ENCODE assay signal across 8 cellular contexts in genomic region chr17:74987909-74988711, GRCh38. TPM values are rescaled to one million over a fixed set of nuclear protein-coding genes. Genes with fewer than 3 reads are reported as not detected.
DNase-seq lines count a peak whose midpoint lies in the region; ATAC-seq and TF ChIP-seq lines count a peak whose summit lies in the region.

No MANE protein-coding gene starts in this region.

- H3K9me3 ChIP-seq in ES-I3 (ENCODE audit: control insufficient read depth, insufficient read depth, low read length) (no peaks in the 10 kb centered on the region), GM23248 (ENCODE audit: low read depth) (no peaks in the 10 kb centered on the region), MG63 (no peaks in the 10 kb centered on the region), muscle layer of colon (ENCODE audit: low read length) (no peaks in the 10 kb centered on the region), transverse colon (no peaks in the 10 kb centered on the region)

- in situ Hi-C loops in GM23248 (cut with MboI), result no loop called here
- in situ Hi-C loops in transverse colon (cut with MboI; ENCODE audit: low pct_ligation_motif_present in 1 of 4, low pct_unique_long_range_greater_than_20kb in 1 of 4, low sequenced_read_pairs in 3 of 4), result no loop called here

- H3K9ac ChIP-seq in ES-I3 (ENCODE audit: low read depth, low read length) (peak overlapping the region; percentile 78), GM23248 (peak overlapping the region; percentile 100), muscle layer of colon (ENCODE audit: low read length) (peak overlapping the region; percentile 99)

- DNase-seq in GM23248, result peak; percentile 92
- DNase-seq in MG63, result peak; percentile 77
- DNase-seq in activated CD8-positive, alpha-beta memory T cell treated with anti-CD3 and anti-CD28 coated beads, Interleukin-2, amount 10 ng/mL, durations not matched to agents 7 days and 5 days, result no peak
- DNase-seq in fibroblast of mammary gland (ENCODE audit: low read depth), result peak; percentile 72
- DNase-seq in transverse colon, result peak; percentile 78
- no peak for DNase-seq in KG1 (lab: John Stamatoyannopoulos, UW)

- peak overlapping the region; percentile 71 for H2AFZ ChIP-seq in GM23248

- H3K27ac ChIP-seq in GM23248 (peak overlapping the region; percentile 100), muscle layer of colon (ENCODE audit: low read depth, low read length) (peak overlapping the region; percentile 99), transverse colon (peak overlapping the region; percentile 87 to 96 (median 96))

- CTCF ChIA-PET in activated CD8-positive, alpha-beta memory T cell treated with anti-CD3 and anti-CD28 coated beads, Interleukin-2, amount 10 ng/mL, durations not matched to agents 7 days and 5 days (lab: Charles Lee), result interaction anchor here (1.0 to 4.4 kb wide), 12 partner anchors 9 to 201 kb away, joined by 3 to 40 read pairs (median 3); partner anchors contain the start of genes HID1 and MRPL58

- H4K20me1 ChIP-seq in GM23248 (ENCODE audit: insufficient read depth), result no peaks in the 10 kb centered on the region

- H3K27me3 ChIP-seq in GM23248 (replicated peaks; ENCODE audit: insufficient read depth) (no peaks in the 10 kb centered on the region), MG63 (no peaks in the 10 kb centered on the region), muscle layer of colon (ENCODE audit: control insufficient read depth in 1 of 2, insufficient read depth in 2 of 2, low read length in 2 of 2) (no peaks in the 10 kb centered on the region), transverse colon (no peaks in the 10 kb centered on the region)

- peak overlapping the region; percentile 42 for H3K4me3 Mint-ChIP-seq in activated CD8-positive, alpha-beta memory T cell treated with anti-CD3 and anti-CD28 coated beads, Interleukin-2, amount 10 ng/mL, durations not matched to agents 7 days and 5 days

- intact Hi-C loops in transverse colon (cut with DNase I; ENCODE audit: low total_unique reads), result no loop called here

- TF ChIP-seq POLR2A in transverse colon (IDR thresholded peaks at IDR 0.05), result peak; percentile 47

- TF ChIP-seq EP300 in transverse colon (IDR thresholded peaks at IDR 0.05; ENCODE audit: low read depth), result no peak

- peaks cover 13% of the 10 kb centered on the region for H3K4me1 Mint-ChIP-seq in activated CD8-positive, alpha-beta memory T cell treated with anti-CD3 and anti-CD28 coated beads, Interleukin-2, amount 10 ng/mL, durations not matched to agents 7 days and 5 days

- no peaks in the 10 kb centered on the region for H3K36me3 ChIP-seq in ES-I3 (ENCODE audit: insufficient read depth, low read length)
- no peaks in the 10 kb centered on the region for H3K36me3 ChIP-seq in GM23248 (ENCODE audit: low read depth)
- no peaks in the 10 kb centered on the region for H3K36me3 ChIP-seq in MG63
- no peaks in the 10 kb centered on the region for H3K36me3 ChIP-seq in muscle layer of colon (ENCODE audit: insufficient read depth, low read length)
- no peaks in the 10 kb centered on the region for H3K36me3 ChIP-seq in transverse colon

- no peak for TF ChIP-seq CTCF in fibroblast of mammary gland (conservative IDR thresholded peaks at IDR 0.05; ENCODE audit: control insufficient read depth, insufficient read depth, low read depth, low read length)
- peak; percentile 15 to 39 (median 31) for TF ChIP-seq CTCF in transverse colon (IDR thresholded peaks at IDR 0.05)

- peaks cover 46% of the 10 kb centered on the region for H3K79me2 ChIP-seq in GM23248 (ENCODE audit: insufficient read depth)

- H3K4me1 ChIP-seq in ES-I3 (ENCODE audit: insufficient read depth, low read length) (peaks cover 7% of the 10 kb centered on the region; the same call in 1 of the 2 replicates), GM23248 (ENCODE audit: insufficient read depth) (peaks cover 19% of the 10 kb centered on the region), muscle layer of colon (ENCODE audit: insufficient read depth, low read length) (peaks cover 25% of the 10 kb centered on the region), transverse colon (peaks cover 0 to 31% (median 15%) of the 10 kb centered on the region in 4 donors)

- WGBS in GM23248 (ENCODE audit: low coverage in 1 of 2, low lambda C conversion rate in 2 of 2, missing lambda C conversion rate in 2 of 2), 2 experiments, result 0 to 1% methylated on average over 63 to 70 of the region's 76 CpGs
- WGBS in transverse colon (ENCODE audit: low coverage in 1 of 2), 2 donors, result 2% methylated on average over 68 of the region's 76 CpGs; no CpG with 5 or more reads in 1 of the 2 donors

- H3K27ac Mint-ChIP-seq in activated CD8-positive, alpha-beta memory T cell treated with anti-CD3 and anti-CD28 coated beads, Interleukin-2, amount 10 ng/mL, durations not matched to agents 7 days and 5 days, result no peak overlapping the region

- no peaks in the 10 kb centered on the region for H3K36me3 Mint-ChIP-seq in activated CD8-positive, alpha-beta memory T cell treated with anti-CD3 and anti-CD28 coated beads, Interleukin-2, amount 10 ng/mL, durations not matched to agents 7 days and 5 days

- H3F3A ChIP-seq in GM23248 (ENCODE audit: insufficient read depth), result peaks cover 21% of the 10 kb centered on the region

- H3K9me2 ChIP-seq in GM23248 (ENCODE audit: insufficient read depth), result no peaks in the 10 kb centered on the region

- H3K4me3 ChIP-seq in GM23248 (peak overlapping the region; percentile 88), MG63 (peak overlapping the region; percentile 71), fibroblast of mammary gland (ENCODE audit: control insufficient read depth, low read depth, low read length) (peak overlapping the region; percentile 77), muscle layer of colon (ENCODE audit: low read depth in 1 of 2, low read length in 2 of 2) (peak overlapping the region; percentile 87 to 92), transverse colon (peak overlapping the region; percentile 67 to 95 (median 69))

- ATAC-seq in activated CD8-positive, alpha-beta memory T cell treated with anti-CD3 and anti-CD28 coated beads, Interleukin-2, amount 10 ng/mL, durations not matched to agents 7 days and 5 days, result peak; percentile 63

- H3K27me3 Mint-ChIP-seq in activated CD8-positive, alpha-beta memory T cell treated with anti-CD3 and anti-CD28 coated beads, Interleukin-2, amount 10 ng/mL, durations not matched to agents 7 days and 5 days, result peaks cover 59% of the 10 kb centered on the region

- peak overlapping the region; percentile 96 for H3K4me2 ChIP-seq in GM23248 (ENCODE audit: unreplicated experiment)

- H3K9me3 Mint-ChIP-seq in activated CD8-positive, alpha-beta memory T cell treated with anti-CD3 and anti-CD28 coated beads, Interleukin-2, amount 10 ng/mL, durations not matched to agents 7 days and 5 days (ENCODE audit: low read depth), result no peaks in the 10 kb centered on the region

RNA-seq across cellular contexts. Expression of gene CDR2L, which starts 0.7 kb away (rescaled TPM):
- 23.9 and 31.4 TPM in 2 replicates for total RNA-seq in GM23248 (2014; rRNA removed; shearing (Covaris generic))
- polyA plus RNA-seq in GM23248 (2016; fragmentation: Nextera tagmentation; extraction: Ambion mirVana), result 18.0 and 18.4 TPM in 2 replicates
- total RNA-seq in MG63 (2014; rRNA removed; shearing (Covaris generic); ENCODE audit: low replicate concordance), result 2.2 and 4.2 TPM in 2 replicates
- total RNA-seq in activated CD8-positive, alpha-beta memory T cell treated with anti-CD3 and anti-CD28 coated beads, Interleukin-2, amount 10 ng/mL, durations not matched to agents 7 days and 5 days, result under 1 TPM; 0.32 to 0.47 TPM
- total RNA-seq in transverse colon, result 1 to 10 TPM; 2.0 to 5.6 (median 3.6) TPM

RNA-seq across cellular contexts. Expression of gene HID1, which starts 15.6 kb away (rescaled TPM):
- not detected in 2 replicates for total RNA-seq in GM23248 (2014; rRNA removed; shearing (Covaris generic))
- not detected in 2 replicates for polyA plus RNA-seq in GM23248 (2016; fragmentation: Nextera tagmentation; extraction: Ambion mirVana)
- not detected in 2 replicates for total RNA-seq in MG63 (2014; rRNA removed; shearing (Covaris generic); ENCODE audit: low replicate concordance)
- total RNA-seq in activated CD8-positive, alpha-beta memory T cell treated with anti-CD3 and anti-CD28 coated beads, Interleukin-2, amount 10 ng/mL, durations not matched to agents 7 days and 5 days, result not detected
- 100 to 1,000 TPM in 1 of 4 donors, 10 to 100 TPM in 3; 30.2 to 221 (median 50.7) TPM for total RNA-seq in transverse colon

RNA-seq across cellular contexts. Expression of gene MRPL58, which starts 24.4 kb away (rescaled TPM):
- 35.6 and 52.4 TPM in 2 replicates for total RNA-seq in GM23248 (2014; rRNA removed; shearing (Covaris generic))
- 41.5 TPM in 2 replicates for polyA plus RNA-seq in GM23248 (2016; fragmentation: Nextera tagmentation; extraction: Ambion mirVana)
- 94.3 and 148 TPM in 2 replicates for total RNA-seq in MG63 (2014; rRNA removed; shearing (Covaris generic); ENCODE audit: low replicate concordance)
- total RNA-seq in activated CD8-positive, alpha-beta memory T cell treated with anti-CD3 and anti-CD28 coated beads, Interleukin-2, amount 10 ng/mL, durations not matched to agents 7 days and 5 days, result 10 to 100 TPM; 45.9 to 53.1 TPM
- 10 to 100 TPM in 2 of 4 donors, under 1 TPM in 1, not detected in 1; 1.00 to 41.3 (median 37.4) TPM for total RNA-seq in transverse colon

RNA-seq across cellular contexts. Expression of gene OTOP3, which starts 52.4 kb away (rescaled TPM):
- not detected in 2 replicates for total RNA-seq in GM23248 (2014; rRNA removed; shearing (Covaris generic))
- not detected in 2 replicates for polyA plus RNA-seq in GM23248 (2016; fragmentation: Nextera tagmentation; extraction: Ambion mirVana)
- not detected in 2 replicates for total RNA-seq in MG63 (2014; rRNA removed; shearing (Covaris generic); ENCODE audit: low replicate concordance)
- total RNA-seq in activated CD8-positive, alpha-beta memory T cell treated with anti-CD3 and anti-CD28 coated beads, Interleukin-2, amount 10 ng/mL, durations not matched to agents 7 days and 5 days, result not detected
- 1 to 10 TPM in 2 of 4 donors, not detected in 2; 1.6 to 3.8 TPM for total RNA-seq in transverse colon

RNA-seq across cellular contexts. Expression of gene ATP5PD, which starts 58.7 kb away (rescaled TPM):
- 215 and 287 TPM in 2 replicates for total RNA-seq in GM23248 (2014; rRNA removed; shearing (Covaris generic))
- 511 and 522 TPM in 2 replicates for polyA plus RNA-seq in GM23248 (2016; fragmentation: Nextera tagmentation; extraction: Ambion mirVana)
- total RNA-seq in MG63 (2014; rRNA removed; shearing (Covaris generic); ENCODE audit: low replicate concordance), result 296 and 323 TPM in 2 replicates
- 100 to 1,000 TPM; 188 to 210 TPM for total RNA-seq in activated CD8-positive, alpha-beta memory T cell treated with anti-CD3 and anti-CD28 coated beads, Interleukin-2, amount 10 ng/mL, durations not matched to agents 7 days and 5 days
- total RNA-seq in transverse colon, result 100 to 1,000 TPM in 3 of 4 donors, 10 to 100 TPM in 1; 75.2 to 373 (median 245) TPM

Comparison
In these comparisons a context has a peak if more than half of its experiments do, and no peak if none do; other contexts are left out.
1. DNase-seq: peak in GM23248 (single experiment), MG63 (single experiment), fibroblast of mammary gland (single experiment) and transverse colon (single experiment); none in activated CD8-positive, alpha-beta memory T cell treated with anti-CD3 and anti-CD28 coated beads, Interleukin-2, amount 10 ng/mL, durations not matched to agents 7 days and 5 days (single experiment) and KG1 (single experiment).
2. RNA of gene HID1, which starts 15.6 kb away (total RNA-seq): 30.2 to 221 TPM in transverse colon; not detected in activated CD8-positive, alpha-beta memory T cell treated with anti-CD3 and anti-CD28 coated beads, Interleukin-2, amount 10 ng/mL, durations not matched to agents 7 days and 5 days, not detected in GM23248 and not detected in MG63; every median in the first group is over 10 times any median in the second.
3. Peak in every context shown above with its lines, with median percentiles within 50 percentile points of each other: H3K9ac ChIP-seq, H3K27ac ChIP-seq and H3K4me3 ChIP-seq.